Comparison of ENCODE assay signal across 8 cellular contexts in genomic region chrX:153598541-153599191, GRCh38. TPM values are rescaled to one million over a fixed set of nuclear protein-coding genes. Genes with fewer than 3 reads are reported as not detected.
DNase-seq lines count a peak whose midpoint lies in the region; ATAC-seq, FAIRE-seq and TF ChIP-seq lines count a peak whose summit lies in the region.

TSS of gene CCNQ (minus strand) at chrX:153599139. CDS start at chrX:153599073, 66 bp downstream.

- peak within 1 kb of the TSS; percentile 77 for H3K9ac ChIP-seq in keratinocyte (ENCODE audit: control insufficient read depth, extremely low read depth, insufficient read depth, low read length)

- peak within 1 kb of the TSS; percentile 78 to 89 (median 82) for H3K27ac ChIP-seq in Peyer's patch
- H3K27ac ChIP-seq in brain microvascular endothelial cell = peak within 1 kb of the TSS; percentile 51
- H3K27ac ChIP-seq in keratinocyte (ENCODE audit: control insufficient read depth, insufficient read depth, low read length) = peak within 1 kb of the TSS; percentile 43

- peak; percentile 44 for ATAC-seq in HG03097 (IDR thresholded peaks at IDR 0.05; ENCODE audit: low FRiP score, unreplicated experiment)

- TF ChIP-seq POLR2A in GM18951 (IDR thresholded peaks at IDR 0.05; ENCODE audit: extremely low read depth, insufficient read depth, insufficient read length) (peak; percentile 64), Peyer's patch (IDR thresholded peaks at IDR 0.05) (peak; percentile 50 to 58)

- H3K4me3 ChIP-seq in Peyer's patch (peak within 1 kb of the TSS; percentile 61 to 84 (median 70)), brain microvascular endothelial cell (ENCODE audit: low read depth, low read length) (peak within 1 kb of the TSS; percentile 68), keratinocyte (ENCODE audit: control insufficient read depth in 2 of 3, extremely low read depth in 1 of 3, insufficient read depth in 2 of 3, low read depth in 1 of 3, low read length in 3 of 3) (peak within 1 kb of the TSS; percentile 55 to 78 (median 65))

- H2AFZ ChIP-seq in keratinocyte (ENCODE audit: control insufficient read depth, low read length) = peak within 1 kb of the TSS; percentile 59

- no peaks in the 10 kb centered on the region for H3K9me1 ChIP-seq in keratinocyte (ENCODE audit: control insufficient read depth, extremely low read depth, insufficient read depth, low read length)

- no peak for FAIRE-seq in keratinocyte (lab: Jason Lieb, UNC)

- no peak for TF ChIP-seq CTCF in Peyer's patch (IDR thresholded peaks at IDR 0.05)
- TF ChIP-seq CTCF in brain microvascular endothelial cell (IDR thresholded peaks at IDR 0.05; ENCODE audit: low read depth, low read length, missing control alignments) = no peak
- no peak for TF ChIP-seq CTCF in keratinocyte (optimal IDR thresholded peaks at IDR 0.05 in 1 of 3, IDR thresholded peaks at IDR 0.05 in 1 of 3, conservative IDR thresholded peaks at IDR 0.05 in 1 of 3; ENCODE audit: extremely low read depth in 1 of 3, insufficient read depth in 2 of 3, low read length in 3 of 3)

- H3K4me2 ChIP-seq in keratinocyte (ENCODE audit: control insufficient read depth, extremely low read depth, insufficient read depth, low read depth, low read length) = peak within 1 kb of the TSS; percentile 85

- no peaks in the 10 kb centered on the region for H3K27me3 ChIP-seq in Peyer's patch
- H3K27me3 ChIP-seq in brain microvascular endothelial cell (replicated peaks) = no peaks in the 10 kb centered on the region
- H3K27me3 ChIP-seq in keratinocyte (ENCODE audit: control insufficient read depth, extremely low read depth, insufficient read depth, low read length) = no peaks in the 10 kb centered on the region

- peak; percentile 48 for DNase-seq in AG08396 (ENCODE audit: low spot score)
- peak in 2 of 3 donors; percentile 54 to 61 for DNase-seq in Peyer's patch
- no peak for DNase-seq in brain microvascular endothelial cell
- DNase-seq in keratinocyte (ENCODE audit: low read depth, low spot score) = no peak
- peak; percentile 35 for DNase-seq in stimulated activated CD4-positive, alpha-beta T cell treated with anti-CD3 and anti-CD28 coated beads, Interleukin-15, amount 100 ng/mL, for 24 hours
- no peak for DNase-seq in epidermal melanocyte (ENCODE audit: insufficient read length, low spot score)

- H4K20me1 ChIP-seq in keratinocyte (ENCODE audit: control insufficient read depth, extremely low read depth, insufficient read depth, low read length) = no peaks in the 10 kb centered on the region

- in situ Hi-C loops in GM18951 (cut with MboI; ENCODE audit: low sequenced_read_pairs, unreplicated experiment) = no loop called here
- in situ Hi-C loops in brain microvascular endothelial cell (cut with HindIII; ENCODE audit: low pct_ligation_motif_present, low sequenced_read_pairs) = no loop called here

- peaks cover 19% of the 10 kb centered on the region for H3K79me2 ChIP-seq in keratinocyte (ENCODE audit: control insufficient read depth, insufficient read depth, low read length)

- H3K9me3 ChIP-seq in Peyer's patch (no peaks in the 10 kb centered on the region), keratinocyte (ENCODE audit: control insufficient read depth, low read depth, low read length) (no peaks in the 10 kb centered on the region)

- dilution Hi-C loops in keratinocyte (cut with MboI; ENCODE audit: extremely low pct_ligation_motif_present, low sequenced_read_pairs) = no loop called here

- H3K4me1 ChIP-seq in Peyer's patch (no peaks in the 10 kb centered on the region), keratinocyte (ENCODE audit: control insufficient read depth, extremely low read depth, insufficient read depth, low read length) (peaks cover 20% of the 10 kb centered on the region)

- H3K36me3 ChIP-seq in Peyer's patch (peaks cover 0 to 15% (median 0%) of the 10 kb centered on the region in 3 donors), brain microvascular endothelial cell (replicated peaks) (no peaks in the 10 kb centered on the region), keratinocyte (ENCODE audit: control insufficient read depth in 2 of 2, extremely low read depth in 1 of 2, insufficient read depth in 2 of 2, low read length in 2 of 2) (peaks cover 2 to 3% of the 10 kb centered on the region in 2 experiments)

RNA-seq across cellular contexts. Expression of gene CCNQ, which starts in this region (rescaled TPM):
- 10 to 100 TPM; 19.0 to 33.3 (median 20.6) TPM for total RNA-seq in Peyer's patch
- 31.1 to 36.4 TPM (median 33.5 TPM) in 3 replicates for polyA plus RNA-seq in keratinocyte
- polyA plus RNA-seq in keratinocyte (2011; ENCODE audit: low read depth) = 15.8 TPM
- 38.4 and 42.6 TPM in 2 replicates for polyA plus RNA-seq in keratinocyte (2011; cell fraction: cytosol; rRNA removed)
- 11.2 and 19.8 TPM in 2 replicates for polyA plus RNA-seq in keratinocyte (2011; cell fraction: nucleus; rRNA removed)
- 17.2 and 32.5 TPM in 2 replicates for polyA plus RNA-seq in keratinocyte (2012; ENCODE audit: low replicate concordance)
- 23.9 to 33.1 TPM (median 27.9 TPM) in 3 replicates for polyA minus RNA-seq in keratinocyte
- polyA minus RNA-seq in keratinocyte (2011; cell fraction: cytosol; rRNA and poly(A)+ RNA removed) = 29.5 TPM
- 4.9 and 6.3 TPM in 2 replicates for polyA minus RNA-seq in keratinocyte (2011; cell fraction: nucleus; rRNA and poly(A)+ RNA removed)

Comparison
In these comparisons a context has a peak if more than half of its experiments do, and no peak if none do; other contexts are left out.
1. DNase-seq: peak in AG08396 (single experiment), Peyer's patch (2 of 3) and stimulated activated CD4-positive, alpha-beta T cell treated with anti-CD3 and anti-CD28 coated beads, Interleukin-15, amount 100 ng/mL, for 24 hours (single experiment); none in brain microvascular endothelial cell (single experiment), keratinocyte (single experiment) and epidermal melanocyte (single experiment).
2. Peak in every context shown above with its lines, with median percentiles within 50 percentile points of each other: H3K27ac ChIP-seq and H3K4me3 ChIP-seq.